In the genomic region with DNA sequence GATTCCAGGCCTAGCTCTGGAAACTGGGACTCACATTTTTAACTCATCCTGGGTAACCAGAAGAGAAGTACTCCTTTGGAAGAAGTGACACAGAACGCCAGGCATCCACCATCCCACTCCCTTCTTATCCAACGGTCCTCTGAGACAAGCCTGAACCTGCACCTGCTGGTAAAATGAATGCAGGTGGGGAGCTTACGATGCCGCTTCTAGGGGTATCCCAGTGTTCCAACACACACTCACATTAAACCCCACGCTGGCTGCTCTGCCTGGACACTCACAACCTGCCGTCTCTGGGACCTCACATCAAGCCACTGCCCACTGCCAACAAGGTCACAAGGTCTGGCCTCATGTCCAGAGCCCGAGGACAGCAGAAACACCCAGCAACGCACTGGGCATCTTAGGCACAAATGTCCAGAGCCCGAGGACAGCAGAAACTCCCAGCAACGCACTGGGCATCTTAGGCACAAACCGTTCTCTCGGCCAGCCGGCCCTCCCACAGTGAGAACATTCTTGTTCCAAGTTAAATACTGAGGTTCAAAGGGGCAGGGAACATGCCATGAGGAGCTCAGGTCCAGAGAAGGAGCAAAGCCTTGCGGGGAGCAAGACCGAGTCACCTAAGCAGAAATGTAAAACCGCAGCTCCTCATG, we compare ENCODE assay signal across 19 cellular contexts. TPM values are rescaled to one million over a fixed set of nuclear protein-coding genes. Genes with fewer than 3 reads are reported as not detected.
DNase-seq lines count a peak whose midpoint lies in the region; ATAC-seq, FAIRE-seq and TF ChIP-seq lines count a peak whose summit lies in the region.
"Had no signal": no experiment of that assay in that cellular context is flagged by ENCODE, and none has a peak within 500 bp of the region (broad histone marks: within the 10 kb centered on the region; RNA-seq: fewer than 3 reads in every experiment).

No MANE protein-coding gene starts in this region.

- peaks cover 4% of the 10 kb centered on the region for H3K4me1 Mint-ChIP-seq in endothelial cell (ENCODE audit: unreplicated experiment)

- H3K27me3 Mint-ChIP-seq in endothelial cell (ENCODE audit: unreplicated experiment) = peaks cover 8% of the 10 kb centered on the region

- TF ChIP-seq CTCF in endothelial cell (IDR thresholded peaks at IDR 0.05; ENCODE audit: unreplicated experiment) = no peak

- peak overlapping the region; percentile 0 for H3K4me3 Mint-ChIP-seq in endothelial cell (ENCODE audit: unreplicated experiment)
- H3K4me3 Mint-ChIP-seq: activated T-cell treated with anti-CD3 and anti-CD28 coated beads, Interleukin-2, amount 50 U/mL, for 72 hours had no signal

- H3K36me3 Mint-ChIP-seq in endothelial cell (ENCODE audit: low read depth, unreplicated experiment) = peaks cover 27% of the 10 kb centered on the region

- DNase-seq in cardiac septum (ENCODE audit: low spot score) (peak; percentile 62), left cardiac atrium (no peak), endothelial cell (ENCODE audit: low spot score) (no peak), pons (ENCODE audit: low spot score) (peak; percentile 22), urothelium cell line (ENCODE audit: low spot score) (no peak), germinal center (ENCODE audit: low spot score) (no peak), A172 (ENCODE audit: low spot score) (no peak), Kasumi-1 (lab: John Stamatoyannopoulos, UW) (no peak)
- DNase-seq: activated CD4-positive, alpha-beta T cell treated with anti-CD3 and anti-CD28 coated beads, Interleukin-2, amount 50 U/mL, for 4 hours; activated T-cell treated with anti-CD3 and anti-CD28 coated beads, Interleukin-2, amount 50 U/mL, for 72 hours; EL; kidney glomerular epithelial cell; NCI-H1092 treated with DMSO at 0.1 percent for 48 hours; NCI-H82; stimulated activated naive CD4-positive, alpha-beta T cell; uterus had no signal

- no peak overlapping the region for H3K27ac Mint-ChIP-seq in endothelial cell (ENCODE audit: unreplicated experiment)
- H3K27ac Mint-ChIP-seq: activated T-cell treated with anti-CD3 and anti-CD28 coated beads, Interleukin-2, amount 50 U/mL, for 72 hours had no signal

- H3K9me3 Mint-ChIP-seq in endothelial cell (ENCODE audit: unreplicated experiment) = no peaks in the 10 kb centered on the region
- H3K9me3 Mint-ChIP-seq: activated T-cell treated with anti-CD3 and anti-CD28 coated beads, Interleukin-2, amount 50 U/mL, for 72 hours had no signal

- ATAC-seq in left cardiac atrium = no peak
- ATAC-seq: activated T-cell treated with anti-CD3 and anti-CD28 coated beads, Interleukin-2, amount 50 U/mL, for 72 hours; esophagus mucosa had no signal

- intact Hi-C loops in cardiac septum (cut with DNase I) (loop anchor here (10.0 kb wide), 1 partner anchor 557 kb away; no protein-coding TSS in a partner anchor), left cardiac atrium (cut with DNase I) (no loop called here)

- FAIRE-seq in urothelium cell line (lab: Jason Lieb, UNC) = no peak
- FAIRE-seq: colon, pancreas had no signal

RNA-seq across cellular contexts. Expression of a gene that starts 9.9 kb away (rescaled TPM):
- total RNA-seq in cardiac septum (23.5 TPM), left cardiac atrium (10 to 100 TPM; 31.5 to 31.9 TPM), endothelial cell (ENCODE audit: unreplicated experiment) (31.8 TPM)
- total RNA-seq in A172 (2014; rRNA removed; shearing (Covaris generic)) = 22.8 and 26.2 TPM in 2 replicates

RNA-seq across cellular contexts. Expression of a gene that starts 22.8 kb away (rescaled TPM):
- total RNA-seq in cardiac septum = 7.9 TPM
- total RNA-seq in left cardiac atrium = 1 to 10 TPM; 9.4 TPM
- total RNA-seq in endothelial cell (ENCODE audit: unreplicated experiment) = 0.87 TPM
- 5.8 and 14.2 TPM in 2 replicates for total RNA-seq in A172 (2014; rRNA removed; shearing (Covaris generic))

RNA-seq across cellular contexts. Expression of a gene that starts 46.8 kb away (rescaled TPM):
- total RNA-seq in cardiac septum = 96.5 TPM
- 100 to 1,000 TPM in 1 of 2 donors, 10 to 100 TPM in 1; 92.0 to 114 TPM for total RNA-seq in left cardiac atrium
- 86.8 TPM for total RNA-seq in endothelial cell (ENCODE audit: unreplicated experiment)
- total RNA-seq in A172 (2014; rRNA removed; shearing (Covaris generic)) = 67.4 and 86.6 TPM in 2 replicates

Comparison
In these comparisons a context has a peak if more than half of its experiments do, and no peak if none do; other contexts are left out.
1. DNase-seq: peak in cardiac septum (single experiment) and pons (single experiment); none in left cardiac atrium (single experiment), endothelial cell (single experiment), urothelium cell line (single experiment), germinal center (single experiment), A172 (single experiment) and Kasumi-1 (0 of 2).